In the genomic region with DNA sequence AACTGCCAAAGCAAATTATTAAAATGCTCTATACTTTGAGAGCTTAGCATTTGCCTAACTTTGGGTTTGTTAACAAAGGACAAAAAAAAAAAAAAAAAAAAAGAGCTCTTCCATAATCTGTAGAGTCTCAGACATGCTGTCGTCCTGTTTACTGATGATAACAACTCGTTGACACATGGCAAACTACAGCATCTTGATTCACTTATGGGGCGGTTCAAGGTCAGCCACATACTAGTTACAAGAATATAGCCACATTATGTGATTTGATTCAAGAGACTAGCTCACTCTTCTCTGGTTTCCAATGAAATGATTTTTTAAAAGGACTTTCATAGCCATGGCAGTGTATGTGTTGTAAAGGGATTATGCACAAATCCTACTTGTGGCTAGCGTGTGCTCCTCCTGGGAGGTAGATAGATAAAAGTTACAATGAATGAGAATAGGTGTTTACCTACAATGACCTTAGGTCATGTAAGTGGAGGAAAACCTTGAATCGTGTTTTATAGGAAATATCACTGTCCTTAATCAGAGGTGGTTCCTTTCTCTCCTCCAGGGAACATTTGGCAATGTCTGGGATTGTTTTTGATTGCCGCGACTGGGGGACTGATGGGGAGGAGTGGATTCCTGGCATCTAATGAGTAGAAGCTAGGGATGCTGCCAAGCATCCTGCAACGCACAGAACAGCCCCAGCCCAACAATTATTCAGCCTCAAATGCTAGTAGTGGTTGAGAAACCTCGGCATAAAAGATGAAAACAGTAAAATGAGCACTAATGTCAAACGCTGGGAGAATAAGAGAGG, we compare ENCODE assay signal across 16 cellular contexts.
DNase-seq lines count a peak whose midpoint lies in the region; ATAC-seq and TF ChIP-seq lines count a peak whose summit lies in the region.
"Had no signal": no experiment of that assay in that cellular context is flagged by ENCODE, and none has a peak within 500 bp of the region (broad histone marks: within the 10 kb centered on the region; RNA-seq: fewer than 3 reads in every experiment).

No MANE protein-coding gene starts in this region.

- no peaks in the 10 kb centered on the region for H3K36me3 ChIP-seq in mammary epithelial cell (ENCODE audit: insufficient read depth, low read length)
- H3K36me3 ChIP-seq: tibial artery had no signal

- no peaks in the 10 kb centered on the region for H3K27me3 ChIP-seq in mammary epithelial cell (ENCODE audit: insufficient read depth, low read length)
- H3K27me3 ChIP-seq: tibial artery had no signal

- no peak overlapping the region for H3K9ac ChIP-seq in mammary epithelial cell (ENCODE audit: insufficient read depth, low read length)

- H3K4me2 ChIP-seq in mammary epithelial cell (ENCODE audit: insufficient read depth, low read depth, low read length): no peak overlapping the region

- DNase-seq in HCEC 1CT (peak; percentile 3), NCI-H748 (lab: John Stamatoyannopoulos, UW; ENCODE audit: unreplicated experiment) (peak; percentile 59), mammary epithelial cell (no peak), omental fat pad (ENCODE audit: low spot score) (no peak), SKM-1 (lab: John Stamatoyannopoulos, UW; ENCODE audit: unreplicated experiment) (no peak), NCI-H2107 (lab: John Stamatoyannopoulos, UW) (no peak)
- DNase-seq: activated CD4-positive, alpha-beta memory T cell treated with anti-CD3 and anti-CD28 coated beads for 36 hours; activated naive CD4-positive, alpha-beta T cell treated with Interleukin-2 at 50 U/mL for 16 hours; activated T-cell treated with anti-CD3 and anti-CD28 coated beads, Interleukin-2, amount 50 U/mL, for 24 hours; anterior cingulate cortex; effector CD8-positive, alpha-beta T cell; hypothalamus; NCI-H187 treated with DMSO at 0.1 percent for 48 hours; stimulated activated naive B cell treated with anti-CD40 and anti-IgM and Interleukin-4, amounts not matched to agents 10 μg/mL and 1 μg/mL and 100 μg/mL, for 72 hours; tibial artery had no signal

- intact Hi-C loops in mammary epithelial cell (cut with micrococcal nuclease): loop anchor here (5.0 to 10.0 kb wide), 2 partner anchors 120 to 1013 kb away; partner anchors contain the start of gene TFAP2A

- no peaks in the 10 kb centered on the region for H3K79me2 ChIP-seq in mammary epithelial cell (ENCODE audit: insufficient read depth, low read length)

- BruUV-seq in mammary epithelial cell (replicated peaks; lab: Mats Ljungman, UMichigan): no TSS peak

- TF ChIP-seq CTCF in mammary epithelial cell (conservative IDR thresholded peaks at IDR 0.05 in 1 of 2, IDR thresholded peaks at IDR 0.05 in 1 of 2; ENCODE audit: extremely low read depth in 1 of 2, insufficient read depth in 1 of 2, low read depth in 1 of 2, low read length in 2 of 2) (no peak), omental fat pad (IDR thresholded peaks at IDR 0.05) (no peak)

- peak overlapping the region; percentile 72 for H2AFZ ChIP-seq in mammary epithelial cell (ENCODE audit: low read depth, low read length)

- 48% methylated on average over 7 of the region's 10 CpGs for WGBS in mammary epithelial cell (ENCODE audit: low coverage, missing lambda C conversion rate)

- peaks cover 17% of the 10 kb centered on the region for H3K4me1 ChIP-seq in mammary epithelial cell (ENCODE audit: insufficient read depth, low read length)
- H3K4me1 ChIP-seq: tibial artery had no signal

- dilution Hi-C loops in mammary epithelial cell (cut with HindIII; ENCODE audit: low sequenced_read_pairs): no loop called here

- in situ Hi-C loops in mammary epithelial cell (cut with MboI; ENCODE audit: low sequenced_read_pairs in 2 of 2): loop anchor here in 1 of 2 donors (25.0 kb wide), 1 partner anchor 1033 kb away; no protein-coding TSS in a partner anchor

- H4K20me1 ChIP-seq in mammary epithelial cell (ENCODE audit: insufficient read depth, low read length): no peaks in the 10 kb centered on the region

- CTCF ChIA-PET in mammary epithelial cell (lab: Charles Lee; ENCODE audit: low non-redundant PET): interaction anchor here (0.6 kb wide), 1 partner anchor 340 kb away, joined by 3 read pairs; no protein-coding TSS in a partner anchor

- no peaks in the 10 kb centered on the region for H3K9me3 ChIP-seq in mammary epithelial cell (replicated peaks; ENCODE audit: insufficient read depth, low read length)
- H3K9me3 ChIP-seq: tibial artery had no signal

- ATAC-seq in omental fat pad (ENCODE audit: low FRiP score) (peak; percentile 63), GM18858 (IDR thresholded peaks at IDR 0.05; ENCODE audit: unreplicated experiment) (no peak)
- ATAC-seq: stimulated activated naive B cell treated with anti-CD40 and anti-IgM and Interleukin-4, amounts not matched to agents 10 μg/mL and 1 μg/mL and 100 μg/mL, for 72 hours had no signal

- H3K4me3 ChIP-seq in mammary epithelial cell (replicated peaks in 1 of 3; ENCODE audit: insufficient read depth in 1 of 3, low read depth in 2 of 3, low read length in 3 of 3): no peak overlapping the region
- H3K4me3 ChIP-seq: tibial artery had no signal

- H3K27ac ChIP-seq in mammary epithelial cell (ENCODE audit: insufficient read depth, low read depth, low read length): peak overlapping the region; percentile 48
- H3K27ac ChIP-seq: tibial artery had no signal

Comparison
In these comparisons a context has a peak if more than half of its experiments do, and no peak if none do; other contexts are left out.
1. DNase-seq: peak in HCEC 1CT (single experiment) and NCI-H748 (single experiment); none in mammary epithelial cell (single experiment), omental fat pad (single experiment), SKM-1 (single experiment) and NCI-H2107 (single experiment).